ENCODE assay signal across 12 cellular contexts in the genomic region with DNA sequence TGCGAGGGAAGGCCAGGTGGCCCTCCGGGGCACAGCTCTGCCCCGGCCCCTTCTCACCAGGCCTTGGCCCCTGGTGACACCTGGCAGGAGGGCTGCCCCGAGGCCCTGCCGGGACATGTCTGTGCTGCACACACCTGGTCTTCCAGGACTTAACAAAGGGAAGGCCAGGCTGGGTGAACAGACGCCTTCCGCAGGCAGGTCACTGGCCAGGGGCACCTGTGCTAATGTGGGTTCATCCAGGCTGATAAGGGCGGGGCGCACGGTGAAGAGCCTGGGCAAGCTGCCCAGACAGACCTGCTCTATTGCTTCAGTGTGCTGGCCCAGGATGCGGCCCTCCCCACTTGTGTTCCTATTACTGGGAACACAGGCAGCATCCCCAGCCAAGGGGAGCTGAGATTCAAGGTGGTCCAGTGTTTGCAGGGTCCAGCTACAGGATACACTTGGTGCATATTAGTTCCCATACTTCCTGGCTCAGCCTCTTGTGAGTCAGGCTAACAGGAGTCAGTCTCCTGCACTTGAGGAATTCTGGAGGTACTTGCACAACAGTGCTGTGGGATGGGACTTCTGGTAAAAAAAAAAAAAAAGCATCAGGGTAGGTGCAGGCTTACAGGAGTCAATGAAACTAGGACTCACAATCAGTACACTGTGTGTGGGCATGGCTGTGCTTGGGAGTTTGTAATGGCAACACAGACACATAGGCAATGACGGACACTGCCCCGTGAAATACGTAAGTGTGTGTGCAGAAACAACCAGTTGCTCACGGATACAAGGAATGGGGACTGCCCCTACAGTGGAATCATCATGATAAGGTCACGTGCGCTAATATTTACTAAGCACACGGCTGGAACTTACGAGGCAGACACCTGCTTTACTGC.
DNase-seq lines count a peak whose midpoint lies in the region; ATAC-seq and TF ChIP-seq lines count a peak whose summit lies in the region.
"Had no signal": no experiment of that assay in that cellular context is flagged by ENCODE, and none has a peak within 500 bp of the region (broad histone marks: within the 10 kb centered on the region; RNA-seq: fewer than 3 reads in every experiment).

No MANE protein-coding gene starts in this region.

- H3K27me3 ChIP-seq in right lobe of liver: no peaks in the 10 kb centered on the region
- H3K27me3 ChIP-seq: BE2C had no signal

- H3K4me1 Mint-ChIP-seq in brain (peaks cover 19% of the 10 kb centered on the region), T-helper 17 cell (peaks cover 4% of the 10 kb centered on the region)
- H3K4me1 Mint-ChIP-seq in activated T-helper 17 cell treated with anti-CD3 and anti-CD28 coated beads, Interleukin-2, amount 50 U/mL, for 72 hours: no peaks in the 10 kb centered on the region

- no peaks in the 10 kb centered on the region for H3K27me3 Mint-ChIP-seq in brain
- no peaks in the 10 kb centered on the region for H3K27me3 Mint-ChIP-seq in activated T-helper 17 cell treated with anti-CD3 and anti-CD28 coated beads, Interleukin-2, amount 50 U/mL, for 72 hours
- H3K27me3 Mint-ChIP-seq in T-helper 17 cell: no peaks in the 10 kb centered on the region
- H3K27me3 Mint-ChIP-seq: activated CD4-positive, alpha-beta memory T cell treated with anti-CD3 and anti-CD28 coated beads for 36 hours; activated naive CD8-positive, alpha-beta T cell; naive thymus-derived CD8-positive, alpha-beta T cell had no signal

- H3K4me3 ChIP-seq in AG10803 (ENCODE audit: low read length): no peak overlapping the region
- H3K4me3 ChIP-seq in right lobe of liver: no peak overlapping the region

- intact Hi-C loops in right lobe of liver (cut with DNase I): no loop called here

- peaks cover 14% of the 10 kb centered on the region for H3K36me3 Mint-ChIP-seq in brain
- H3K36me3 Mint-ChIP-seq in activated T-helper 17 cell treated with anti-CD3 and anti-CD28 coated beads, Interleukin-2, amount 50 U/mL, for 72 hours (ENCODE audit: low read depth): peaks cover 31% of the 10 kb centered on the region
- peaks cover 6% of the 10 kb centered on the region for H3K36me3 Mint-ChIP-seq in T-helper 17 cell (ENCODE audit: low read depth)

- peaks cover 0 to 9% (median 0%) of the 10 kb centered on the region in 4 donors for H3K36me3 ChIP-seq in right lobe of liver

- H3K9me3 ChIP-seq in right lobe of liver (no peaks in the 10 kb centered on the region), T-helper 17 cell (ENCODE audit: control insufficient read depth, low read length, poor library complexity, severe bottlenecking) (no peaks in the 10 kb centered on the region)
- H3K9me3 ChIP-seq: BE2C had no signal

- ATAC-seq in right lobe of liver (peak; percentile 83 to 95 (median 88)), T-helper 17 cell (no peak), HG02759 (IDR thresholded peaks at IDR 0.05; ENCODE audit: unreplicated experiment) (no peak)
- ATAC-seq in activated T-helper 17 cell treated with anti-CD3 and anti-CD28 coated beads, Interleukin-2, amount 50 U/mL, for 72 hours (replicated peaks): no peak
- ATAC-seq: naive thymus-derived CD8-positive, alpha-beta T cell had no signal

- WGBS in right lobe of liver (ENCODE audit: insufficient coverage, low coverage, low lambda C conversion rate, missing lambda C conversion rate): 50% methylated on average over 8 of the region's 19 CpGs

- no peaks in the 10 kb centered on the region for H3K9me3 Mint-ChIP-seq in brain
- no peaks in the 10 kb centered on the region for H3K9me3 Mint-ChIP-seq in activated T-helper 17 cell treated with anti-CD3 and anti-CD28 coated beads, Interleukin-2, amount 50 U/mL, for 72 hours
- H3K9me3 Mint-ChIP-seq: activated CD4-positive, alpha-beta memory T cell treated with anti-CD3 and anti-CD28 coated beads for 36 hours; naive thymus-derived CD8-positive, alpha-beta T cell had no signal

- peak; percentile 28 for DNase-seq in AG10803 (ENCODE audit: low read depth)
- DNase-seq in NCI-H1417 (lab: John Stamatoyannopoulos, UW): peak in 2 of 3 experiments; percentile 71 to 86
- DNase-seq in right lobe of liver: peak; percentile 78 to 88 (median 88)
- DNase-seq in DMS 273 treated with DMSO at 0.1 percent for 48 hours (lab: John Stamatoyannopoulos, UW): no peak
- DNase-seq in T-helper 17 cell: no peak
- DNase-seq: activated CD4-positive, alpha-beta memory T cell treated with anti-CD3 and anti-CD28 coated beads for 36 hours; BE2C; naive thymus-derived CD8-positive, alpha-beta T cell had no signal

- TF ChIP-seq POLR2A in right lobe of liver (IDR thresholded peaks at IDR 0.05): no peak

- peaks cover 0 to 13% (median 0%) of the 10 kb centered on the region in 4 donors for H3K4me1 ChIP-seq in right lobe of liver

- no peak overlapping the region for H3K27ac ChIP-seq in right lobe of liver

- H3K4me3 Mint-ChIP-seq in brain (no peak overlapping the region), T-helper 17 cell (no peak overlapping the region)
- no peak overlapping the region for H3K4me3 Mint-ChIP-seq in activated T-helper 17 cell treated with anti-CD3 and anti-CD28 coated beads, Interleukin-2, amount 50 U/mL, for 72 hours
- H3K4me3 Mint-ChIP-seq: activated CD4-positive, alpha-beta memory T cell treated with anti-CD3 and anti-CD28 coated beads for 36 hours; activated naive CD8-positive, alpha-beta T cell; naive thymus-derived CD8-positive, alpha-beta T cell had no signal

- peak overlapping the region in 3 of 5 experiments; percentile 38 to 59 (median 38) for H3K27ac Mint-ChIP-seq in brain
- no peak overlapping the region for H3K27ac Mint-ChIP-seq in activated T-helper 17 cell treated with anti-CD3 and anti-CD28 coated beads, Interleukin-2, amount 50 U/mL, for 72 hours
- no peak overlapping the region for H3K27ac Mint-ChIP-seq in T-helper 17 cell
- H3K27ac Mint-ChIP-seq: activated CD4-positive, alpha-beta memory T cell treated with anti-CD3 and anti-CD28 coated beads for 36 hours; activated naive CD8-positive, alpha-beta T cell; naive thymus-derived CD8-positive, alpha-beta T cell had no signal

- TF ChIP-seq CTCF in AG10803 (conservative IDR thresholded peaks at IDR 0.05; ENCODE audit: low read length) (no peak), brain (conservative IDR thresholded peaks at IDR 0.05) (no peak), right lobe of liver (IDR thresholded peaks at IDR 0.05) (no peak)

Comparison
In these comparisons a context has a peak if more than half of its experiments do, and no peak if none do; other contexts are left out.
1. DNase-seq: peak in AG10803 (single experiment), NCI-H1417 (2 of 3) and right lobe of liver (3 of 3); none in DMS 273 treated with DMSO at 0.1 percent for 48 hours (single experiment) and T-helper 17 cell (0 of 3).
2. H3K27ac Mint-ChIP-seq: peak in brain (3 of 5); none in activated T-helper 17 cell treated with anti-CD3 and anti-CD28 coated beads, Interleukin-2, amount 50 U/mL, for 72 hours (single experiment) and T-helper 17 cell (single experiment).
3. ATAC-seq: peak in right lobe of liver (4 of 4); none in activated T-helper 17 cell treated with anti-CD3 and anti-CD28 coated beads, Interleukin-2, amount 50 U/mL, for 72 hours (single experiment), T-helper 17 cell (single experiment) and HG02759 (single experiment).